Comparison of ENCODE assay signal across 1 cellular context in genomic region chr6:83859410-83860346, GRCh38.
TF ChIP-seq lines count a peak whose summit lies in the region.

TSS of gene CYB5R4 (plus strand) at chr6:83859689. CDS start at chr6:83859783, 94 bp downstream.

TF ChIP-seq in K562, 482 proteins besides CTCF, POLR2A, EP300 and RAD21 (continued from another document and continues in another):
- TF ChIP-seq ZNF449 (CRISPR knock-in tag; IDR thresholded peaks at IDR 0.05) (peak; percentile 81), CREB1 (IDR thresholded peaks at IDR 0.05) (peak; percentile 88), CREB1 (CRISPR knock-in tag; IDR thresholded peaks at IDR 0.05) (peak; percentile 88), FOXK2 (conservative IDR thresholded peaks at IDR 0.05 in 1 of 2, IDR thresholded peaks at IDR 0.05 in 1 of 2; ENCODE audit: low read depth in 2 of 2) (0 out of 4 replicates have a peak, but pooled peaks of 1 of the 2 experiments have one; percentile 23), SP1 (CRISPR knock-in tag; IDR thresholded peaks at IDR 0.05) (peak; percentile 66; the same call in 1 of the 2 replicates), ZNF282 (CRISPR knock-in tag; IDR thresholded peaks at IDR 0.05) (no peak), HCFC1 (IDR thresholded peaks at IDR 0.05; ENCODE audit: low read depth, low read length) (peak; percentile 63), ARID3A (IDR thresholded peaks at IDR 0.05; ENCODE audit: borderline replicate concordance, low read depth, low read length) (no peak; the same call in 1 of the 2 replicates), FOXA1 (IDR thresholded peaks at IDR 0.05; ENCODE audit: borderline replicate concordance) (no peak), ZNF408 (CRISPR knock-in tag; IDR thresholded peaks at IDR 0.05; ENCODE audit: low read depth) (no peak), ZNF668 (CRISPR knock-in tag; IDR thresholded peaks at IDR 0.05) (peak; percentile 91), ID3 (CRISPR knock-in tag; IDR thresholded peaks at IDR 0.05) (no peak), ID3 (tag; IDR thresholded peaks at IDR 0.05) (peak; percentile 58; the same call in 1 of the 2 replicates), ZNF316 (IDR thresholded peaks at IDR 0.05) (peak; percentile 61), NR1H2 (CRISPR knock-in tag; IDR thresholded peaks at IDR 0.05) (peak; percentile 98; the same call in 1 of the 2 replicates), RFX5 (IDR thresholded peaks at IDR 0.05; ENCODE audit: low read depth, low read length) (no peak), FOXO4 (CRISPR knock-in tag; IDR thresholded peaks at IDR 0.05) (no peak), BRF1 (IDR thresholded peaks at IDR 0.05; ENCODE audit: borderline replicate concordance, extremely low read depth, insufficient read length) (no peak), MECOM (CRISPR knock-in tag; IDR thresholded peaks at IDR 0.05) (peak; percentile 89), SIN3B (IDR thresholded peaks at IDR 0.05; ENCODE audit: low read depth) (peak; percentile 57; the same call in 1 of the 2 replicates), HEY1 (CRISPR knock-in tag; IDR thresholded peaks at IDR 0.05; ENCODE audit: borderline replicate concordance) (no peak), FIP1L1 (IDR thresholded peaks at IDR 0.05; ENCODE audit: low read depth, low read length, poor library complexity, severe bottlenecking) (no peak), JUN (IDR thresholded peaks at IDR 0.05; ENCODE audit: borderline replicate concordance, low read depth, low read length) (peak; percentile 36; the same call in 1 of the 2 replicates), JUN (CRISPR knock-in tag; IDR thresholded peaks at IDR 0.05; ENCODE audit: borderline replicate concordance) (peak; percentile 97), ZNF444 (CRISPR knock-in tag; IDR thresholded peaks at IDR 0.05) (no peak), ZNF778 (CRISPR knock-in tag; IDR thresholded peaks at IDR 0.05) (no peak), PHF21A (IDR thresholded peaks at IDR 0.05; ENCODE audit: borderline replicate concordance, low read depth) (no peak), CCNT2 (IDR thresholded peaks at IDR 0.05; ENCODE audit: borderline replicate concordance, extremely low read depth, insufficient read length, low read depth, low read length) (peak; percentile 69), GMEB1 (CRISPR knock-in tag; IDR thresholded peaks at IDR 0.05) (peak; percentile 95), ZNF431 (CRISPR knock-in tag; IDR thresholded peaks at IDR 0.05) (peak; percentile 87), ZNF121 (CRISPR knock-in tag; conservative IDR thresholded peaks at IDR 0.05) (0 out of 2 replicates have a peak, but pooled peaks have one; percentile 18), CBFB (CRISPR knock-in tag; IDR thresholded peaks at IDR 0.05) (no peak), SIX5 (IDR thresholded peaks at IDR 0.05; ENCODE audit: borderline replicate concordance in 1 of 2, insufficient read depth in 1 of 2, low read depth in 1 of 2, low read length in 2 of 2) (no peak), ZNF239 (CRISPR knock-in tag; IDR thresholded peaks at IDR 0.05) (peak; percentile 70), HLTF (IDR thresholded peaks at IDR 0.05) (peak; percentile 83; the same call in 1 of the 2 replicates), ZNF79 (CRISPR knock-in tag; IDR thresholded peaks at IDR 0.05; ENCODE audit: low read depth) (0 out of 2 replicates have a peak, but pooled peaks have one; percentile 21), TAF15 (IDR thresholded peaks at IDR 0.05; ENCODE audit: low read depth, low read length) (no peak), ZSCAN29 (IDR thresholded peaks at IDR 0.05) (no peak), CEBPG (CRISPR knock-in tag; IDR thresholded peaks at IDR 0.05) (peak; percentile 50; the same call in 1 of the 2 replicates), CEBPG (tag; conservative IDR thresholded peaks at IDR 0.05 in 1 of 2, IDR thresholded peaks at IDR 0.05 in 1 of 2) (no peak), ZNF347 (CRISPR knock-in tag; IDR thresholded peaks at IDR 0.05; ENCODE audit: low read depth) (no peak), NFRKB (IDR thresholded peaks at IDR 0.05; ENCODE audit: low read depth) (0 out of 2 replicates have a peak, but pooled peaks have one; percentile 26), ATF6 (CRISPR knock-in tag; IDR thresholded peaks at IDR 0.05) (peak; percentile 98; the same call in 1 of the 2 replicates), PRPF4 (IDR thresholded peaks at IDR 0.05; ENCODE audit: insufficient read depth, low read depth, low read length, poor library complexity, severe bottlenecking) (no peak), CREB3L1 (IDR thresholded peaks at IDR 0.05; ENCODE audit: borderline replicate concordance, low read depth) (peak; percentile 66), YY1 (IDR thresholded peaks at IDR 0.05; ENCODE audit: borderline replicate concordance in 1 of 3, control insufficient read depth in 1 of 3, extremely low read depth in 1 of 3, insufficient read depth in 3 of 3, insufficient read length in 1 of 3, insufficient replicate concordance in 2 of 3, low read depth in 1 of 3, low read length in 2 of 3) (peak in 1 of 3 experiments; percentile 34), XRCC4 (IDR thresholded peaks at IDR 0.05; ENCODE audit: extremely low read depth, insufficient read depth, insufficient read length) (no peak), CEBPB (tag; IDR thresholded peaks at IDR 0.05) (no peak), TRIM28 (IDR thresholded peaks at IDR 0.05) (no peak), ATF2 (CRISPR knock-in tag; IDR thresholded peaks at IDR 0.05) (no peak), ZNF707 (CRISPR knock-in tag; conservative IDR thresholded peaks at IDR 0.05) (no peak; the same call in 1 of the 2 replicates), STAT6 (CRISPR knock-in tag; IDR thresholded peaks at IDR 0.05) (no peak; the same call in 1 of the 2 replicates), ZFX (CRISPR knock-in tag; IDR thresholded peaks at IDR 0.05) (peak; percentile 92), ZC3H4 (CRISPR knock-in tag; IDR thresholded peaks at IDR 0.05; ENCODE audit: borderline replicate concordance) (no peak), ZNF551 (CRISPR knock-in tag; IDR thresholded peaks at IDR 0.05) (no peak), CXXC5 (CRISPR knock-in tag; IDR thresholded peaks at IDR 0.05) (peak; percentile 97), TOE1 (IDR thresholded peaks at IDR 0.05; ENCODE audit: borderline replicate concordance) (0 out of 2 replicates have a peak, but pooled peaks have one; percentile 20), TOE1 (CRISPR knock-in tag; IDR thresholded peaks at IDR 0.05; ENCODE audit: borderline replicate concordance, low read depth) (peak; percentile 88; the same call in 1 of the 2 replicates), ADNP (tag; IDR thresholded peaks at IDR 0.05) (no peak), ZNF445 (CRISPR knock-in tag; IDR thresholded peaks at IDR 0.05; ENCODE audit: low read depth) (no peak)
